In the genomic region with DNA sequence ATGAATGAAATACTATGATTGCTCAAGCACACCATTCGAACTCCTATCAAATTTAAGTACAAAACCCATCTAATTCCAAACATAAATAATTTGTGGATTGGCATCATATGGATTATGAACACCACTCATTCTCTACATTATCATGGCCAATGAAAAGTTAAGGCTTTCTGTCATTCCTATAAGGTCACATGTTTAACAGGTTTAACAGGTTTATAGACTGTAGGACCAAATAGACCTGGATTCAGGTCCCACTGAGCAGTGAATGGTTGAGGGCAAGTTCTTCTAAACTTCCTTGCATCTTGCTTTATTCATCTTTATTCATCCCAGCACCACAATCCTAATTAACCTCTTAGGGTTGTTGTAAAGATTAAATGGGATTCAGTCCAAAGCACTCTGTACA, we compare ENCODE assay signal across 1 cellular context.
TF ChIP-seq lines count a peak whose summit lies in the region.

No MANE protein-coding gene starts in this region.

TF ChIP-seq in Ishikawa, 13 proteins besides CTCF, POLR2A, EP300 and RAD21 (continued from another document):
- TF ChIP-seq FOXM1 (IDR thresholded peaks at IDR 0.05; ENCODE audit: borderline replicate concordance, low read depth) (no peak), TAF1 (IDR thresholded peaks at IDR 0.05; ENCODE audit: low read depth) (no peak)
